In the genomic region with DNA sequence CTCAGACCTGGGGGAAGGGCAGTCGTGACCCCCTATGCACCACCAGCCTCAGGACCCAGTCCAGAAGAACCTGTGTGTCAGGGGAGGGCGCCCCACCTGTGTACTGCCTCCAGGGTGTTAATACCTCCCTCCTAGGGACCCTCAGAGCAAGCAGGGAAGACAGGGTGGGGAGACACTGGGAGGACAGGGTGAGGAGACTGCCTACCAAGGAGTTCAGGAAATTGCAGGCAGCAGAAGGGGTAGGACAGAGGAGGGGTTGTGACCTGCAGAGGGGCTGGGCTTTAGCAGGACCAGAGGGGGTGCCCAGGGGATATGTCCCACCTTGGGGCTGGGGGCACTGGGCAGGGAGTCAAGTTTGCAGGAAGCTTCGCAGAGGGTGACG, we compare ENCODE assay signal across 11 cellular contexts.
"Had no signal": no experiment of that assay in that cellular context is flagged by ENCODE, and none has a peak within 500 bp of the region (broad histone marks: within the 10 kb centered on the region; RNA-seq: fewer than 3 reads in every experiment).

No MANE protein-coding gene starts in this region.

- H3K27ac Mint-ChIP-seq: activated CD8-positive, alpha-beta T cell treated with anti-CD3 and anti-CD28 coated beads for 36 hours had no signal

- H3K4me3 Mint-ChIP-seq: activated CD8-positive, alpha-beta T cell treated with anti-CD3 and anti-CD28 coated beads for 36 hours had no signal

- H3K4me1 ChIP-seq: parathyroid adenoma had no signal

- DNase-seq: activated CD8-positive, alpha-beta memory T cell treated with anti-CD3 and anti-CD28 coated beads, Interleukin-2, amount 50 U/mL, for 4 hours; activated CD8-positive, alpha-beta T cell treated with anti-CD3 and anti-CD28 coated beads for 36 hours; activated naive CD4-positive, alpha-beta T cell; gastrocnemius medialis; mesenchymal stem cell; retina had no signal

- H3K27me3 Mint-ChIP-seq: activated CD8-positive, alpha-beta T cell treated with anti-CD3 and anti-CD28 coated beads for 36 hours had no signal

- ATAC-seq: activated CD8-positive, alpha-beta T cell treated with anti-CD3 and anti-CD28 coated beads for 36 hours; gastrocnemius medialis had no signal

- H3K27ac ChIP-seq: epithelial cell of prostate, gastrocnemius medialis, left lung, parathyroid adenoma, upper lobe of left lung had no signal

- H3K36me3 ChIP-seq: gastrocnemius medialis, upper lobe of left lung had no signal

- H3K9me3 ChIP-seq: gastrocnemius medialis, left lung, upper lobe of left lung had no signal

- H3K4me3 ChIP-seq: gastrocnemius medialis, left lung, smooth muscle cell had no signal

- H3K27me3 ChIP-seq: gastrocnemius medialis, left lung, upper lobe of left lung had no signal

- H3K9me3 Mint-ChIP-seq: activated CD8-positive, alpha-beta T cell treated with anti-CD3 and anti-CD28 coated beads for 36 hours had no signal
